In the genomic region with DNA sequence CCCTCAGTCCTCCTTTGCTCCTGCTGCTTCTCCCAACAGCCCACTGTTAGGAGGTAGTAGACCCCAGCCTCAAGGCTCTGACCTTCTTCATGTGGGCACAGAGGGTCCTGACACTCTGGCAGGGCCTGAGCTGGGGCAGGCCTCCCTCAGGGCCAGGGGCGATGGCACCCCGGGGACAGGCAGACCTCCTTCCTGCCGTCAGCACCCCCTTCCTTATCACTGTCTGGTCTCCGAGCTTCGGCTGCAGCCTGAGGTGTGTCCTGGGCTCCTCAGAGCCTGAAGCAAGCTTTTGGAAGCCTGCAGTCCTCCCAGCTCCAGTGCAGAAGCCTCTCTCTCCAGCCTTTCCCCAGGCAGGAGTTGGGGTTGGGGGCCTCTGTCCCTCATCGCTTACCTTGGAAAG, we compare ENCODE assay signal across 21 cellular contexts. TPM values are rescaled to one million over a fixed set of nuclear protein-coding genes. Genes with fewer than 3 reads are reported as not detected.
DNase-seq lines count a peak whose midpoint lies in the region; ATAC-seq, FAIRE-seq and TF ChIP-seq lines count a peak whose summit lies in the region.
"Had no signal": no experiment of that assay in that cellular context is flagged by ENCODE, and none has a peak within 500 bp of the region (broad histone marks: within the 10 kb centered on the region; RNA-seq: fewer than 3 reads in every experiment).

No MANE protein-coding gene starts in this region.

- no peak overlapping the region for H3K18ac ChIP-seq in neuronal stem cell (ENCODE audit: low read length)

- no peak overlapping the region for H2BK120ac ChIP-seq in neuronal stem cell (ENCODE audit: low read depth, low read length)

- H3K27me3 ChIP-seq in H7 (ENCODE audit: control insufficient read depth, insufficient read depth, low read length) (peaks cover 1% of the 10 kb centered on the region; the same call in 1 of the 2 replicates), K562 (ENCODE audit: control insufficient read depth in 2 of 2, insufficient read depth in 2 of 2, low read length in 2 of 2) (no peaks in the 10 kb centered on the region), neuronal stem cell (ENCODE audit: control insufficient read depth in 3 of 3, insufficient read depth in 3 of 3, low read depth in 1 of 3, low read length in 3 of 3) (peaks cover 0 to 63% (median 0%) of the 10 kb centered on the region in 3 experiments), smooth muscle cell (ENCODE audit: low read depth) (no peaks in the 10 kb centered on the region)
- H3K27me3 ChIP-seq: BLaER1 had no signal

- in situ Hi-C loops in K562 (cut with MboI): no loop called here

- no peak overlapping the region for H4K8ac ChIP-seq in neuronal stem cell (ENCODE audit: low read depth, low read length)

- H3F3A ChIP-seq in smooth muscle cell (ENCODE audit: low read depth): no peaks in the 10 kb centered on the region

- POLR2A ChIA-PET in K562 (lab: Yijun Ruan, JAX): interaction anchor here (0.6 to 1.4 kb wide), 5 partner anchors 14 to 108 kb away, joined by 3 to 5 read pairs (median 3); no protein-coding TSS in a partner anchor

- H3K79me2 ChIP-seq in K562 (ENCODE audit: control insufficient read depth, insufficient read depth, low read length) (no peaks in the 10 kb centered on the region), smooth muscle cell (ENCODE audit: low read depth) (no peaks in the 10 kb centered on the region)

- no peaks in the 10 kb centered on the region for H3K9me3 ChIP-seq in K562 (replicated peaks; ENCODE audit: control insufficient read depth, insufficient read depth, low read depth, low read length)
- no peaks in the 10 kb centered on the region for H3K9me3 ChIP-seq in neuronal stem cell (replicated peaks in 1 of 2; ENCODE audit: control insufficient read depth in 2 of 2, insufficient read depth in 1 of 2, low read depth in 1 of 2, low read length in 2 of 2)
- H3K9me3 ChIP-seq in smooth muscle cell (replicated peaks; ENCODE audit: low read depth): no peaks in the 10 kb centered on the region
- H3K9me3 ChIP-seq: BLaER1 had no signal

- H3K14ac ChIP-seq in neuronal stem cell (ENCODE audit: low read length): no peak overlapping the region

- no peak overlapping the region for H2BK12ac ChIP-seq in neuronal stem cell (ENCODE audit: low read length)

- no peak overlapping the region for H3K4me2 ChIP-seq in K562 (ENCODE audit: insufficient read depth, low read length)
- no peak overlapping the region for H3K4me2 ChIP-seq in neuronal stem cell (ENCODE audit: insufficient read depth, low read length, poor library complexity, severe bottlenecking)
- no peak overlapping the region for H3K4me2 ChIP-seq in smooth muscle cell
- H3K4me2 ChIP-seq: BLaER1 had no signal

- H4K20me1 ChIP-seq in K562 (replicated peaks; ENCODE audit: control insufficient read depth, insufficient read depth, low read length) (no peaks in the 10 kb centered on the region), smooth muscle cell (ENCODE audit: low read depth) (no peaks in the 10 kb centered on the region)
- H4K20me1 ChIP-seq: BLaER1 had no signal

- TF ChIP-seq POLR2A in K562 (conservative IDR thresholded peaks at IDR 0.05): no peak

- WGBS in K562 (ENCODE audit: insufficient coverage, low coverage, missing lambda C conversion rate): 15% methylated on average over 6 of the region's 6 CpGs
- no CpG with 5 or more reads among the region's 6 CpGs for WGBS in neuronal stem cell (ENCODE audit: extremely low coverage in 2 of 2, insufficient read length in 2 of 2, insufficient replicate concordance in 1 of 2), 2 donors
- 80% methylated on average over 6 of the region's 6 CpGs for WGBS in smooth muscle cell (ENCODE audit: low lambda C conversion rate)

- TF ChIP-seq RAD21 in K562 (CRISPR knock-in tag; conservative IDR thresholded peaks at IDR 0.05 in 1 of 2, IDR thresholded peaks at IDR 0.05 in 1 of 2): no peak

- H4K91ac ChIP-seq in neuronal stem cell (ENCODE audit: low read depth, low read length, poor library complexity): no peak overlapping the region

- H2BK15ac ChIP-seq in neuronal stem cell (ENCODE audit: low read length): peak overlapping the region; percentile 57

- H3K27ac ChIP-seq in K562 (ENCODE audit: extremely low read depth, low read depth, low read length) (no peak overlapping the region), neuronal stem cell (replicated peaks; ENCODE audit: low read length) (no peak overlapping the region), smooth muscle cell (ENCODE audit: low read depth) (no peak overlapping the region)
- H3K27ac ChIP-seq: BLaER1 had no signal

- no peaks in the 10 kb centered on the region for H3K9me1 ChIP-seq in K562 (ENCODE audit: control insufficient read depth, insufficient read depth, low read length)

- no peak for TF ChIP-seq EP300 in K562 (IDR thresholded peaks at IDR 0.05; ENCODE audit: low read length)

- intact Hi-C loops in K562 (cut with micrococcal nuclease): no loop called here

- DNase-seq in H7 (peak; percentile 48), K562 (ENCODE audit: extremely low read depth in 1 of 4, low spot score in 3 of 4) (no peak), neuronal stem cell (ENCODE audit: low spot score) (no peak), smooth muscle cell (lab: John Stamatoyannopoulos, UW; ENCODE audit: unreplicated experiment) (no peak)
- DNase-seq: CD4-positive, alpha-beta T cell; CD8-positive, alpha-beta memory T cell; DMS 273 treated with DMSO at 0.1 percent for 48 hours; DMS79; EL; GDM1; GOT3; H9 had no signal

- H2AK5ac ChIP-seq in neuronal stem cell (ENCODE audit: low read depth, low read length): peak overlapping the region; percentile 34

- H3K79me1 ChIP-seq in neuronal stem cell (ENCODE audit: low read depth, low read length): peaks cover 2% of the 10 kb centered on the region

- no peaks in the 10 kb centered on the region for H3K36me3 ChIP-seq in H7 (replicated peaks; ENCODE audit: control insufficient read depth, insufficient read depth, low read length)
- H3K36me3 ChIP-seq in K562 (ENCODE audit: control insufficient read depth, insufficient read depth, low read length): no peaks in the 10 kb centered on the region
- no peaks in the 10 kb centered on the region for H3K36me3 ChIP-seq in neuronal stem cell (replicated peaks in 1 of 2; ENCODE audit: control insufficient read depth in 2 of 2, insufficient read depth in 2 of 2, low read length in 2 of 2)
- H3K36me3 ChIP-seq in smooth muscle cell (ENCODE audit: low read depth): no peaks in the 10 kb centered on the region
- H3K36me3 ChIP-seq: BLaER1 had no signal

- H3K9ac ChIP-seq in K562 (ENCODE audit: insufficient read depth in 1 of 2, low read depth in 2 of 2, low read length in 2 of 2): peak overlapping the region in 1 of 2 experiments; percentile 77; a peak in 2 of 4 replicates
- H3K9ac ChIP-seq in neuronal stem cell (ENCODE audit: low read depth, low read length, poor library complexity): no peak overlapping the region
- H3K9ac ChIP-seq in smooth muscle cell (ENCODE audit: low read depth): no peak overlapping the region
- H3K9ac ChIP-seq: BLaER1 had no signal

- BruUV-seq in K562 (replicated peaks; lab: Mats Ljungman, UMichigan): no TSS peak

- ATAC-seq in K562 (no peak), GM18511 (IDR thresholded peaks at IDR 0.05; ENCODE audit: unreplicated experiment) (no peak), GM18870 (IDR thresholded peaks at IDR 0.05; ENCODE audit: unreplicated experiment) (no peak)
- ATAC-seq: GM12878, HCT116 had no signal

- H3K4ac ChIP-seq in neuronal stem cell (ENCODE audit: low read length): no peak overlapping the region

- TF ChIP-seq CTCF in K562 (IDR thresholded peaks at IDR 0.05 in 2 of 3, conservative IDR thresholded peaks at IDR 0.05 in 1 of 3; ENCODE audit: insufficient read depth in 2 of 3, low read depth in 1 of 3, low read length in 3 of 3) (no peak), smooth muscle cell (IDR thresholded peaks at IDR 0.05; ENCODE audit: borderline replicate concordance, insufficient read depth, poor library complexity, severe bottlenecking) (no peak)

- peak overlapping the region; percentile 17 for H3K23ac ChIP-seq in neuronal stem cell (ENCODE audit: low read depth, low read length, poor library complexity)

- CTCF ChIA-PET in K562 (lab: Yijun Ruan, JAX; ENCODE audit: low intra/inter-chr PET ratio): no interaction called here

- H2AFZ ChIP-seq in K562 (ENCODE audit: low read depth, low read length) (peak overlapping the region; percentile 35; the same call in 1 of the 2 replicates), neuronal stem cell (ENCODE audit: low read length) (no peak overlapping the region), smooth muscle cell (ENCODE audit: low read depth) (no peak overlapping the region)

- H3K4me1 ChIP-seq in K562 (replicated peaks in 1 of 2; ENCODE audit: control insufficient read depth in 2 of 2, insufficient read depth in 2 of 2, low read length in 2 of 2) (peaks cover 9 to 62% of the 10 kb centered on the region in 2 experiments; a peak in 4 of 5 replicates), neuronal stem cell (ENCODE audit: control insufficient read depth in 2 of 2, insufficient read depth in 1 of 2, low read depth in 1 of 2, low read length in 2 of 2) (no peaks in the 10 kb centered on the region), smooth muscle cell (ENCODE audit: low read depth) (no peaks in the 10 kb centered on the region)

- no peak overlapping the region for H3K4me3 ChIP-seq in H7 (ENCODE audit: insufficient read depth, low read depth, low read length)
- no peak overlapping the region for H3K4me3 ChIP-seq in K562
- no peak overlapping the region for H3K4me3 ChIP-seq in neuronal stem cell (ENCODE audit: low read length in 2 of 2)
- H3K4me3 ChIP-seq in smooth muscle cell: no peak overlapping the region
- H3K4me3 ChIP-seq: BLaER1, GM12878 had no signal

- H2BK5ac ChIP-seq in neuronal stem cell (ENCODE audit: low read length): no peak overlapping the region

- FAIRE-seq in K562 (lab: Jason Lieb, UNC): peak; percentile 19
- FAIRE-seq: A204.1, D721Med, GM12878 had no signal

RNA-seq across cellular contexts. Expression of gene SPDEF, which starts 22.0 kb away (rescaled TPM):
- 0.11 and 0.21 TPM in 2 replicates for total RNA-seq in H7 (2014; rRNA removed; shearing (Covaris generic))
- not detected in 2 replicates for total RNA-seq in K562 (2011; cell fraction: chromatin; rRNA removed; ENCODE audit: low replicate concordance)
- total RNA-seq in K562 (2011; cell fraction: nucleolus; rRNA removed): 0.13 TPM in 1 of 2 replicates, not detected in the other
- total RNA-seq in K562 (2011; cell fraction: nucleoplasm; rRNA removed): 0.29 TPM in 1 of 2 replicates, not detected in the other
- total RNA-seq in K562 (2014; rRNA removed) (0.08 TPM in 1 of 2 replicates, not detected in the other), K562 (2014; rRNA removed; fragmentation: Illumina TruSeq; extraction: Trizol) (not detected in 2 replicates), K562 (2015; rRNA removed; fragmentation: Illumina TruSeq; extraction: Trizol) (0.11 and 0.15 TPM in 2 replicates), K562 (2021) (0.11 and 0.16 TPM in 2 replicates), smooth muscle cell (not detected in 2 replicates)
- polyA plus RNA-seq in K562 (2011; rRNA removed) (0.04 and 0.08 TPM in 2 replicates), K562 (2014; fragmentation: Illumina TruSeq; extraction: Trizol) (0.10 TPM in 1 of 2 replicates, not detected in the other), K562 (2014; fragmentation: Nextera tagmentation; extraction: Ambion mirVana) (not detected), K562 (2014; rRNA removed) (0.08 and 0.12 TPM in 2 replicates), smooth muscle cell (0.16 and 0.21 TPM in 2 replicates)
- 0.13 and 0.16 TPM in 2 replicates for polyA plus RNA-seq in K562 (2011; cell fraction: cytosol; rRNA removed)
- polyA plus RNA-seq in K562 (2011; cell fraction: nucleus; rRNA removed): 0.23 and 0.35 TPM in 2 replicates
- 0.05 TPM in 1 of 2 replicates, not detected in the other for polyA plus RNA-seq in K562 (2012)
- not detected in 2 replicates for polyA minus RNA-seq in K562 (2011; rRNA and poly(A)+ RNA removed)
- not detected in 2 replicates for polyA minus RNA-seq in K562 (2011; cell fraction: cytosol; rRNA and poly(A)+ RNA removed)
- not detected in 2 replicates for polyA minus RNA-seq in K562 (2011; cell fraction: nucleus; rRNA and poly(A)+ RNA removed)
- 0.18 TPM for polyA plus RNA-seq in neuronal stem cell (2013, experiment 1 of 2)
- 0.18 TPM for polyA plus RNA-seq in neuronal stem cell (2013, experiment 2 of 2)
- total RNA-seq: B cell; CD8-positive, alpha-beta memory T cell; GM12878 had no signal
- polyA plus RNA-seq: CD14-positive monocyte; CD8-positive, alpha-beta memory T cell; GM12878 had no signal
